ENCODE assay signal across 35 cellular contexts in the genomic region with DNA sequence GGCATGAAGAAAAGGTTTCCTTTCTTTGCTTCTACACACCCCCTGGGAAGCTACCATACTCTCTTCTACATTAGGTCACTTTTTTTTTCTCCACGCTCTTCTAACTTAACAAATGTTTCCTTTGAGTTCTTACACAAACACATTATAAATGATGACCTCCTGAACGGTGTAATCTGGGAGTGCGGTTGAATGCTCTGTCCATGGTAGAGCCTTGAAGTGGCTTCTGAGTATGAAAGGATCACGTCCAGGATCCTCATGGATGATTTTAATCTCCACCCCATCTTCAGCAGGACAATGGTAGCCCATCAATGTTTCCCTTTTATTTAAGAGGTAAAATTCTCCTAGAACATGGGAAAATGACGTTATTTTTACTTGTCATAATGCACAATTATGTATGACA.
"Had no signal": no experiment of that assay in that cellular context is flagged by ENCODE, and none has a peak within 500 bp of the region (broad histone marks: within the 10 kb centered on the region; RNA-seq: fewer than 3 reads in every experiment).

No MANE protein-coding gene starts in this region.

- H3K9me3 Mint-ChIP-seq: brain had no signal

- H3K4me2 ChIP-seq: KMS-11, PC-9 had no signal

- H2AFZ ChIP-seq: PC-9 had no signal

- H3K4me1 Mint-ChIP-seq: activated CD4-positive, alpha-beta memory T cell treated with anti-CD3 and anti-CD28 coated beads, Interleukin-2, amount 10 ng/mL, durations not matched to agents 7 days and 5 days; activated CD8-positive, alpha-beta memory T cell treated with anti-CD3 and anti-CD28 coated beads, Interleukin-2, amount 10 ng/mL, durations not matched to agents 7 days and 5 days; activated naive CD4-positive, alpha-beta T cell treated with anti-CD3 and anti-CD28 coated beads, Interleukin-2, amount 50 U/mL, for 24 hours; activated naive CD8-positive, alpha-beta T cell treated with anti-CD3 and anti-CD28 coated beads, Interleukin-2, amount 10 ng/mL, durations not matched to agents 7 days and 5 days; activated T-helper 17 cell treated with anti-CD3 and anti-CD28 coated beads, Interleukin-2, amount 50 U/mL, for 72 hours had no signal

- H3K27me3 ChIP-seq: SJCRH30 had no signal

- H3K4me3 Mint-ChIP-seq: activated CD4-positive, alpha-beta memory T cell treated with anti-CD3 and anti-CD28 coated beads, Interleukin-2, amount 10 ng/mL, durations not matched to agents 7 days and 5 days; activated CD8-positive, alpha-beta memory T cell treated with anti-CD3 and anti-CD28 coated beads, Interleukin-2, amount 10 ng/mL, durations not matched to agents 7 days and 5 days; activated naive CD4-positive, alpha-beta T cell treated with anti-CD3 and anti-CD28 coated beads, Interleukin-2, amount 50 U/mL, for 24 hours; activated naive CD8-positive, alpha-beta T cell treated with anti-CD3 and anti-CD28 coated beads, Interleukin-2, amount 10 ng/mL, durations not matched to agents 7 days and 5 days; activated T-helper 17 cell treated with anti-CD3 and anti-CD28 coated beads, Interleukin-2, amount 50 U/mL, for 72 hours; brain had no signal

- H3K27ac Mint-ChIP-seq: activated CD4-positive, alpha-beta memory T cell treated with anti-CD3 and anti-CD28 coated beads, Interleukin-2, amount 10 ng/mL, durations not matched to agents 7 days and 5 days; activated CD8-positive, alpha-beta memory T cell treated with anti-CD3 and anti-CD28 coated beads, Interleukin-2, amount 10 ng/mL, durations not matched to agents 7 days and 5 days; activated naive CD4-positive, alpha-beta T cell treated with anti-CD3 and anti-CD28 coated beads, Interleukin-2, amount 50 U/mL, for 24 hours; activated naive CD8-positive, alpha-beta T cell treated with anti-CD3 and anti-CD28 coated beads, Interleukin-2, amount 10 ng/mL, durations not matched to agents 7 days and 5 days; activated T-helper 17 cell treated with anti-CD3 and anti-CD28 coated beads, Interleukin-2, amount 50 U/mL, for 72 hours; brain had no signal

- H3K27ac ChIP-seq: KMS-11, PC-9, SJCRH30, WERI-Rb-1 had no signal

- H3K4me1 ChIP-seq: SJCRH30 had no signal

- H3K36me3 ChIP-seq: SJCRH30, WERI-Rb-1 had no signal

- H3K36me3 Mint-ChIP-seq: activated CD8-positive, alpha-beta memory T cell treated with anti-CD3 and anti-CD28 coated beads, Interleukin-2, amount 10 ng/mL, durations not matched to agents 7 days and 5 days; activated naive CD4-positive, alpha-beta T cell treated with anti-CD3 and anti-CD28 coated beads, Interleukin-2, amount 50 U/mL, for 24 hours; activated naive CD8-positive, alpha-beta T cell treated with anti-CD3 and anti-CD28 coated beads, Interleukin-2, amount 10 ng/mL, durations not matched to agents 7 days and 5 days; brain had no signal

- H3K27me3 Mint-ChIP-seq: activated CD4-positive, alpha-beta memory T cell treated with anti-CD3 and anti-CD28 coated beads, Interleukin-2, amount 10 ng/mL, durations not matched to agents 7 days and 5 days; activated CD8-positive, alpha-beta memory T cell treated with anti-CD3 and anti-CD28 coated beads, Interleukin-2, amount 10 ng/mL, durations not matched to agents 7 days and 5 days; activated naive CD4-positive, alpha-beta T cell treated with anti-CD3 and anti-CD28 coated beads, Interleukin-2, amount 50 U/mL, for 24 hours; activated naive CD8-positive, alpha-beta T cell treated with anti-CD3 and anti-CD28 coated beads, Interleukin-2, amount 10 ng/mL, durations not matched to agents 7 days and 5 days; activated T-helper 17 cell treated with anti-CD3 and anti-CD28 coated beads, Interleukin-2, amount 50 U/mL, for 72 hours; brain had no signal

- H3K9me3 ChIP-seq: SJCRH30 had no signal

- FAIRE-seq: bronchial epithelial cell had no signal

- H3K4me3 ChIP-seq: PC-9, SJCRH30 had no signal

- ATAC-seq: activated CD8-positive, alpha-beta memory T cell treated with anti-CD3 and anti-CD28 coated beads, Interleukin-2, amount 10 ng/mL, durations not matched to agents 7 days and 5 days; activated T-helper 17 cell treated with anti-CD3 and anti-CD28 coated beads, Interleukin-2, amount 50 U/mL, for 72 hours had no signal

- H3K9ac ChIP-seq: KMS-11 had no signal

- DNase-seq: activated CD4-positive, alpha-beta memory T cell treated with anti-CD3 and anti-CD28 coated beads, Interleukin-2, amount 10 ng/mL, durations not matched to agents 7 days and 5 days; activated CD4-positive, alpha-beta T cell treated with anti-CD3 and anti-CD28 coated beads for 1 hour; activated CD4-positive, alpha-beta T cell treated with anti-CD3 and anti-CD28 coated beads for 48 hours; activated CD4-positive, CD25-positive, alpha-beta regulatory T cell; activated CD8-positive, alpha-beta memory T cell treated with anti-CD3 and anti-CD28 coated beads for 24 hours; activated CD8-positive, alpha-beta memory T cell treated with anti-CD3 and anti-CD28 coated beads, Interleukin-2, amount 10 ng/mL, durations not matched to agents 7 days and 5 days; activated CD8-positive, alpha-beta memory T cell treated with anti-CD3 and anti-CD28 coated beads, Interleukin-2, amount 50 U/mL, for 48 hours; activated effector memory CD4-positive, alpha-beta T cell treated with anti-CD3 and anti-CD28 coated beads, Interleukin-2, amount 50 U/mL, for 16 hours; activated naive CD4-positive, alpha-beta T cell; activated naive CD8-positive, alpha-beta T cell treated with anti-CD3 and anti-CD28 coated beads, Interleukin-2, amount 10 ng/mL, durations not matched to agents 7 days and 5 days; activated T-cell treated with anti-CD3 and anti-CD28 coated beads, Interleukin-2, amount 50 U/mL, for 48 hours; anterior cingulate cortex; caudate nucleus; cerebellar nuclear complex; NCI-H1092 treated with DMSO at 0.1 percent for 48 hours; NCI-H1417; NCI-H146; NCI-H187; NCI-H2029 treated with DMSO at 0.1 percent for 48 hours; NCI-H2107; NCI-H2171; NCI-H510A; NCI-H526; NCI-H748 treated with DMSO at 0.1 percent for 48 hours; NK-92 treated with Interleukin-12 subunit alpha and Interleukin-12 subunit beta, amount 100 ng/mL, for 24 hours; PC-9; SHP77; SJCRH30; T1000; WERI-Rb-1 had no signal
